Comparison of ENCODE assay signal across 18 cellular contexts in genomic region chr1:116833655-116834054, GRCh38.
DNase-seq lines count a peak whose midpoint lies in the region; ATAC-seq and TF ChIP-seq lines count a peak whose summit lies in the region.
"Had no signal": no experiment of that assay in that cellular context is flagged by ENCODE, and none has a peak within 500 bp of the region (broad histone marks: within the 10 kb centered on the region; RNA-seq: fewer than 3 reads in every experiment).

No MANE protein-coding gene starts in this region.

- H3K4me1 Mint-ChIP-seq in activated CD8-positive, alpha-beta memory T cell treated with anti-CD3 and anti-CD28 coated beads, Interleukin-2, amount 10 ng/mL, durations not matched to agents 7 days and 5 days = peaks cover 25% of the 10 kb centered on the region
- peaks cover 60% of the 10 kb centered on the region for H3K4me1 Mint-ChIP-seq in nephron progenitor cell

- in situ Hi-C loops in gastrocnemius medialis (cut with MboI; ENCODE audit: low sequenced_read_pairs in 4 of 4) = no loop called here

- no peaks in the 10 kb centered on the region for H3K27me3 Mint-ChIP-seq in activated CD8-positive, alpha-beta memory T cell treated with anti-CD3 and anti-CD28 coated beads, Interleukin-2, amount 10 ng/mL, durations not matched to agents 7 days and 5 days
- no peaks in the 10 kb centered on the region for H3K27me3 Mint-ChIP-seq in nephron progenitor cell (ENCODE audit: low read depth, poor library complexity)

- H3K36me3 ChIP-seq in body of pancreas (replicated peaks in 1 of 2; ENCODE audit: insufficient read depth in 1 of 2, low read depth in 2 of 2) (no peaks in the 10 kb centered on the region), gastrocnemius medialis (no peaks in the 10 kb centered on the region)
- H3K36me3 ChIP-seq: SJSA1 had no signal

- H3K27me3 ChIP-seq in body of pancreas = no peaks in the 10 kb centered on the region
- H3K27me3 ChIP-seq in gastrocnemius medialis = no peaks in the 10 kb centered on the region
- H3K27me3 ChIP-seq: SJSA1 had no signal

- TF ChIP-seq CTCF in body of pancreas (IDR thresholded peaks at IDR 0.05) = no peak
- no peak for TF ChIP-seq CTCF in nephron progenitor cell (IDR thresholded peaks at IDR 0.05)
- no peak for TF ChIP-seq CTCF in gastrocnemius medialis (IDR thresholded peaks at IDR 0.05 in 4 of 5, conservative IDR thresholded peaks at IDR 0.05 in 1 of 5)
- no peak for TF ChIP-seq CTCF in foreskin fibroblast (IDR thresholded peaks at IDR 0.05; ENCODE audit: low read depth, low read length)

- H3K4me3 Mint-ChIP-seq in activated CD8-positive, alpha-beta memory T cell treated with anti-CD3 and anti-CD28 coated beads, Interleukin-2, amount 10 ng/mL, durations not matched to agents 7 days and 5 days = no peak overlapping the region
- no peak overlapping the region for H3K4me3 Mint-ChIP-seq in nephron progenitor cell
- H3K4me3 Mint-ChIP-seq: CD8-positive, alpha-beta T cell had no signal

- H3K36me3 Mint-ChIP-seq in activated CD8-positive, alpha-beta memory T cell treated with anti-CD3 and anti-CD28 coated beads, Interleukin-2, amount 10 ng/mL, durations not matched to agents 7 days and 5 days = peaks cover 10% of the 10 kb centered on the region
- peaks cover 8% of the 10 kb centered on the region for H3K36me3 Mint-ChIP-seq in nephron progenitor cell (ENCODE audit: low read depth)
- H3K36me3 Mint-ChIP-seq: CD8-positive, alpha-beta T cell had no signal

- H3K4me1 ChIP-seq in body of pancreas (peaks cover 55% of the 10 kb centered on the region), gastrocnemius medialis (no peaks in the 10 kb centered on the region)
- H3K4me1 ChIP-seq: SJSA1 had no signal

- peak; percentile 7 for DNase-seq in activated CD8-positive, alpha-beta memory T cell treated with anti-CD3 and anti-CD28 coated beads, Interleukin-2, amount 50 U/mL, for 48 hours
- no peak for DNase-seq in activated CD8-positive, alpha-beta memory T cell treated with anti-CD3 and anti-CD28 coated beads, Interleukin-2, amount 10 ng/mL, durations not matched to agents 7 days and 5 days
- no peak for DNase-seq in body of pancreas
- DNase-seq in nephron progenitor cell = no peak
- no peak for DNase-seq in dedifferentiated amniotic fluid mesenchymal stem cell (ENCODE audit: extremely low spot score)
- DNase-seq in gastrocnemius medialis = no peak
- DNase-seq in foreskin fibroblast = no peak
- DNase-seq: CD8-positive, alpha-beta T cell; DMS79 treated with DMSO at 0.1 percent for 48 hours; NCI-H1048; NCI-H146; NCI-H2081; PC-9 had no signal

- TF ChIP-seq POLR2A in body of pancreas (IDR thresholded peaks at IDR 0.05) = no peak
- no peak for TF ChIP-seq POLR2A in gastrocnemius medialis (IDR thresholded peaks at IDR 0.05)

- CTCF ChIA-PET in activated CD8-positive, alpha-beta memory T cell treated with anti-CD3 and anti-CD28 coated beads, Interleukin-2, amount 10 ng/mL, durations not matched to agents 7 days and 5 days (lab: Charles Lee) = interaction anchor here (0.9 kb wide), 1 partner anchor 8 kb away, joined by 4 read pairs; no protein-coding TSS in a partner anchor

- H3K4me3 ChIP-seq in body of pancreas (no peak overlapping the region), gastrocnemius medialis (no peak overlapping the region), foreskin fibroblast (ENCODE audit: low read depth in 1 of 2, low read length in 2 of 2) (no peak overlapping the region)
- H3K4me3 ChIP-seq: PC-9, SJSA1 had no signal

- H3K9me3 Mint-ChIP-seq in activated CD8-positive, alpha-beta memory T cell treated with anti-CD3 and anti-CD28 coated beads, Interleukin-2, amount 10 ng/mL, durations not matched to agents 7 days and 5 days (ENCODE audit: low read depth) = peaks cover 5% of the 10 kb centered on the region
- H3K9me3 Mint-ChIP-seq in nephron progenitor cell = peaks cover 21% of the 10 kb centered on the region

- no peak for ATAC-seq in activated CD8-positive, alpha-beta memory T cell treated with anti-CD3 and anti-CD28 coated beads, Interleukin-2, amount 10 ng/mL, durations not matched to agents 7 days and 5 days
- ATAC-seq in body of pancreas (no peak), gastrocnemius medialis (no peak), HG03045 (IDR thresholded peaks at IDR 0.05; ENCODE audit: unreplicated experiment) (no peak)
- ATAC-seq: CD8-positive, alpha-beta T cell; HCT116; HepG2 had no signal

- H3K27ac ChIP-seq in body of pancreas (peak overlapping the region in 3 of 4 donors; percentile 55 to 69 (median 69)), gastrocnemius medialis (no peak overlapping the region)
- H3K27ac ChIP-seq: KMS-11, PC-9, SJSA1 had no signal

- intact Hi-C loops in body of pancreas (cut with DNase I) (no loop called here), gastrocnemius medialis (cut with DNase I; ENCODE audit: low total_unique reads) (no loop called here)

- H3K27ac Mint-ChIP-seq in activated CD8-positive, alpha-beta memory T cell treated with anti-CD3 and anti-CD28 coated beads, Interleukin-2, amount 10 ng/mL, durations not matched to agents 7 days and 5 days = no peak overlapping the region
- peak overlapping the region; percentile 71 for H3K27ac Mint-ChIP-seq in nephron progenitor cell
- H3K27ac Mint-ChIP-seq: CD8-positive, alpha-beta T cell had no signal

- WGBS in body of pancreas, 2 donors = 33 to 43% methylated on average over 3 of the region's 3 CpGs

- H3K9me3 ChIP-seq in body of pancreas = no peaks in the 10 kb centered on the region
- no peaks in the 10 kb centered on the region for H3K9me3 ChIP-seq in gastrocnemius medialis
- H3K9me3 ChIP-seq: SJSA1 had no signal

Comparison
In these comparisons a context has a peak if more than half of its experiments do, and no peak if none do; other contexts are left out.
1. H3K27ac ChIP-seq: peak in body of pancreas (3 of 4); none in gastrocnemius medialis (0 of 4).